1 cellular context compared by ENCODE assay signal in the genomic region with DNA sequence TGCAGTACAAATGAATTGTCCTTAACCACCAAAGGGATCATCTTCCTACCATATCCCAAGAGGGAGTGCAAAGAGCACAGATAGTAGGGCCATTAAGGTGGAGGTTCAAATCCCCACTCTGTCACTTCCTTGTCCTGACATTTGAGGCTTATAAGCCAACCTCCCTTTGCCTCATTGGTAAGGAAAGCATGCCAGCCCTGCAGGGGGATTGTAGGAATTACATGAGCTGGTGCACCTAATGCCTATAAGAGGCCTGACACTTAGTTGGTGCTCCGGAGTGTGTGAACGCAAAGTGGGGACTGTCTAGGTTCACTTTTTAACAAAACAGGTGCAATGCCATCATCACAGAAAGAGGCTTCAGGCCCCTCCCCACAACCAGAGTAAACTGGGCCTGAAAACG.
TF ChIP-seq lines count a peak whose summit lies in the region.

No MANE protein-coding gene starts in this region.

TF ChIP-seq in GM23338, 12 proteins besides CTCF, POLR2A, EP300 and RAD21 (continued from another document):
- TF ChIP-seq REST (IDR thresholded peaks at IDR 0.05; ENCODE audit: unreplicated experiment) (no peak), EZH2 (IDR thresholded peaks at IDR 0.05; ENCODE audit: low read depth, unreplicated experiment) (no peak), STAT1 (IDR thresholded peaks at IDR 0.05; ENCODE audit: unreplicated experiment) (no peak), NANOG (IDR thresholded peaks at IDR 0.05; ENCODE audit: borderline replicate concordance) (no peak)
